16 cellular contexts compared by ENCODE assay signal in the genomic region with DNA sequence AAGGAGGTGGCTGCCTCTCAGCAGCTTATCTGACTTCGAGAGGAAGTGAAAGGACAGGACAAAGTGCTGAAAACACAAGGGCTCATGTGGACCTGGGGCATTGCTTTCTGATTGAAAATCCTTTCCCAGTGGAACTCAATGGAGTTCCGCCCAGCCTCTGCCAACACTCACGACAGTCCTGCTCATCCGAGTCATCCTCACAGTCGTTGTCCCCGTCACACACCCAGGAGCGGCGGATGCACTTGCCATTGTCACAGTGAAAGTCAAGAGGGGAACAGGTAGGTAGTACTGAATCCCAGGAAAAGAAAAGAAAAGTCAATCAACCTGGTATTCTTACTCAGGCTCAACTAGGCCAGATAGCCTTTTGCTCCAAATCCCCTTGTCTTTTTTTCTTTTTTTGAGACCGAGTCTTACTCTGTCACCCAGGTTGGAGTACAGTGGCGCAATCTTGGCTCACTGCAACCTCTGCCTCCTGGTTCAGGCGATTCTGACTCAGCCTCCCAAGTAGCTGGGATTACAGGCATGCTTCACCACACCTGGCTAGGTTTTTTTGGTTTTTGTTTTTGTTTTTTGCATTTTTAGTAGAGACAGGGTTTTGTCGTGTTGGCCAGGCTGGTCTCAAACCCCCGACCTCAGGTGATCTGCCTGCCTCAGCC. TPM values are rescaled to one million over a fixed set of nuclear protein-coding genes. Genes with fewer than 3 reads are reported as not detected.
"Had no signal": no experiment of that assay in that cellular context is flagged by ENCODE, and none has a peak within 500 bp of the region (broad histone marks: within the 10 kb centered on the region; RNA-seq: fewer than 3 reads in every experiment).

No MANE protein-coding gene starts in this region.

- H3K27me3 ChIP-seq: gastroesophageal sphincter, right lobe of liver, upper lobe of right lung had no signal

- H3K27ac Mint-ChIP-seq: activated CD4-positive, alpha-beta T cell treated with anti-CD3 and anti-CD28 coated beads, Interleukin-2, amount 10 ng/mL, durations not matched to agents 7 days and 5 days; activated T-cell treated with anti-CD3 and anti-CD28 coated beads, Interleukin-2, amount 50 U/mL, for 72 hours; naive thymus-derived CD4-positive, alpha-beta T cell; stimulated activated naive CD8-positive, alpha-beta T cell treated with anti-CD3 and anti-CD28 coated beads, Interleukin-15, amount 100 ng/mL, for 72 hours had no signal

- H3K4me3 Mint-ChIP-seq: activated CD4-positive, alpha-beta T cell treated with anti-CD3 and anti-CD28 coated beads, Interleukin-2, amount 10 ng/mL, durations not matched to agents 7 days and 5 days; activated T-cell treated with anti-CD3 and anti-CD28 coated beads, Interleukin-2, amount 50 U/mL, for 72 hours; naive thymus-derived CD4-positive, alpha-beta T cell; stimulated activated naive CD8-positive, alpha-beta T cell treated with anti-CD3 and anti-CD28 coated beads, Interleukin-15, amount 100 ng/mL, for 72 hours had no signal

- H3K4me1 Mint-ChIP-seq: naive thymus-derived CD4-positive, alpha-beta T cell; stimulated activated naive CD8-positive, alpha-beta T cell treated with anti-CD3 and anti-CD28 coated beads, Interleukin-15, amount 100 ng/mL, for 72 hours had no signal

- H3K36me3 ChIP-seq: right lobe of liver, upper lobe of right lung had no signal

- H3K27me3 Mint-ChIP-seq: activated CD4-positive, alpha-beta T cell treated with anti-CD3 and anti-CD28 coated beads, Interleukin-2, amount 10 ng/mL, durations not matched to agents 7 days and 5 days; stimulated activated naive CD8-positive, alpha-beta T cell treated with anti-CD3 and anti-CD28 coated beads, Interleukin-15, amount 100 ng/mL, for 72 hours had no signal

- H3K36me3 Mint-ChIP-seq: activated naive CD4-positive, alpha-beta T cell treated with anti-CD3 and anti-CD28 coated beads, Interleukin-2, amount 50 U/mL, for 72 hours; naive thymus-derived CD4-positive, alpha-beta T cell had no signal

- H3K27ac ChIP-seq: gastroesophageal sphincter, right lobe of liver, upper lobe of right lung had no signal

- H3K9me3 Mint-ChIP-seq: activated CD4-positive, alpha-beta T cell treated with anti-CD3 and anti-CD28 coated beads, Interleukin-2, amount 10 ng/mL, durations not matched to agents 7 days and 5 days; activated naive CD4-positive, alpha-beta T cell treated with anti-CD3 and anti-CD28 coated beads, Interleukin-2, amount 50 U/mL, for 72 hours; activated T-cell treated with anti-CD3 and anti-CD28 coated beads, Interleukin-2, amount 50 U/mL, for 72 hours; stimulated activated naive CD8-positive, alpha-beta T cell treated with anti-CD3 and anti-CD28 coated beads, Interleukin-15, amount 100 ng/mL, for 72 hours had no signal

- H3K9me3 ChIP-seq: gastroesophageal sphincter, mucosa of descending colon, right lobe of liver, upper lobe of right lung had no signal

- H3K4me3 ChIP-seq: gastroesophageal sphincter, mucosa of descending colon, right lobe of liver, smooth muscle cell, upper lobe of right lung had no signal

- DNase-seq: activated CD4-positive, alpha-beta T cell treated with anti-CD3 and anti-CD28 coated beads, Interleukin-2, amount 10 ng/mL, durations not matched to agents 7 days and 5 days; activated CD4-positive, CD25-positive, alpha-beta regulatory T cell; activated CD8-positive, alpha-beta memory T cell treated with anti-CD3 and anti-CD28 coated beads, Interleukin-2, amount 50 U/mL, for 48 hours; activated gamma-delta T cell; activated T-cell treated with anti-CD3 and anti-CD28 coated beads, Interleukin-2, amount 50 U/mL, for 72 hours; cortex of kidney; effector CD8-positive, alpha-beta T cell; mucosa of descending colon; naive thymus-derived CD4-positive, alpha-beta T cell; right lobe of liver; stimulated activated naive CD8-positive, alpha-beta T cell treated with anti-CD3 and anti-CD28 coated beads, Interleukin-15, amount 100 ng/mL, for 72 hours; T-helper 2 cell; upper lobe of right lung had no signal

- H3K4me1 ChIP-seq: upper lobe of right lung had no signal

- ATAC-seq: activated naive CD4-positive, alpha-beta T cell treated with anti-CD3 and anti-CD28 coated beads, Interleukin-2, amount 50 U/mL, for 72 hours; activated T-cell treated with anti-CD3 and anti-CD28 coated beads, Interleukin-2, amount 50 U/mL, for 72 hours; gastroesophageal sphincter; mucosa of descending colon; naive thymus-derived CD4-positive, alpha-beta T cell; right lobe of liver; stimulated activated naive CD8-positive, alpha-beta T cell treated with anti-CD3 and anti-CD28 coated beads, Interleukin-15, amount 100 ng/mL, for 72 hours; upper lobe of right lung had no signal

RNA-seq across cellular contexts. Expression of a gene that starts 18.1 kb away (rescaled TPM):
- total RNA-seq: naive thymus-derived CD4-positive, alpha-beta T cell had no signal
- polyA plus RNA-seq: naive thymus-derived CD4-positive, alpha-beta T cell had no signal
